In genomic region chr11:43989162-43989961, GRCh38 we compare ENCODE assay signal across 11 cellular contexts. TPM values are rescaled to one million over a fixed set of nuclear protein-coding genes. Genes with fewer than 3 reads are reported as not detected.
DNase-seq lines count a peak whose midpoint lies in the region; ATAC-seq, FAIRE-seq and TF ChIP-seq lines count a peak whose summit lies in the region.
"Had no signal": no experiment of that assay in that cellular context is flagged by ENCODE, and none has a peak within 500 bp of the region (broad histone marks: within the 10 kb centered on the region; RNA-seq: fewer than 3 reads in every experiment).

No MANE protein-coding gene starts in this region.

- POLR2A ChIA-PET in H1 (lab: Charles Lee; ENCODE audit: partially characterized antibody) = interaction anchor here (2.5 kb wide), 1 partner anchor 46 kb away, joined by 8 read pairs; the partner anchor contains the start of gene C11orf96

- no peak overlapping the region for H3K56ac ChIP-seq in H1 (replicated peaks; ENCODE audit: insufficient read length, low read depth, low read length)

- H2BK15ac ChIP-seq in H1 (ENCODE audit: low read length) (no peak overlapping the region), mesenchymal stem cell (ENCODE audit: low read depth, poor library complexity, severe bottlenecking) (no peak overlapping the region)

- H4K20me1 ChIP-seq in OCI-LY3 (ENCODE audit: insufficient read depth, low read length) = no peaks in the 10 kb centered on the region
- no peaks in the 10 kb centered on the region for H4K20me1 ChIP-seq in H1 (replicated peaks in 1 of 2; ENCODE audit: control insufficient read depth in 1 of 2, insufficient read depth in 2 of 2, low read length in 2 of 2)

- H3K14ac ChIP-seq in H1 (ENCODE audit: insufficient read length) (no peak overlapping the region), mesenchymal stem cell (ENCODE audit: low read length in 2 of 2) (no peak overlapping the region)

- H3K23ac ChIP-seq in H1 (ENCODE audit: insufficient read length) = no peak overlapping the region
- no peak overlapping the region for H3K23ac ChIP-seq in mesenchymal stem cell (ENCODE audit: low read length in 2 of 2)

- peak overlapping the region; percentile 79 for H3K9ac ChIP-seq in OCI-LY3 (ENCODE audit: low read length)
- H3K9ac ChIP-seq in H1 (replicated peaks in 1 of 4; ENCODE audit: extremely low read depth in 1 of 4, low read depth in 3 of 4, low read length in 3 of 4) = no peak overlapping the region
- H3K9ac ChIP-seq in mesenchymal stem cell (ENCODE audit: low read length) = peak overlapping the region; percentile 70

- H2BK12ac ChIP-seq in H1 (ENCODE audit: low read depth, low read length) (peak overlapping the region; percentile 86; the same call in 1 of the 2 replicates), mesenchymal stem cell (ENCODE audit: low read length in 2 of 2) (peak overlapping the region; percentile 83 to 98)

- no peak overlapping the region; the same call in 1 of the 2 replicates for H4K8ac ChIP-seq in H1 (ENCODE audit: extremely low read depth, insufficient read depth, low read length)
- H4K8ac ChIP-seq in mesenchymal stem cell (ENCODE audit: low read length) = peak overlapping the region; percentile 96

- H3K79me2 ChIP-seq in OCI-LY3 (ENCODE audit: low read length) = no peaks in the 10 kb centered on the region
- no peaks in the 10 kb centered on the region for H3K79me2 ChIP-seq in H1 (ENCODE audit: control insufficient read depth in 1 of 2, insufficient read depth in 2 of 2, low read length in 2 of 2)

- no peaks in the 10 kb centered on the region for H3K23me2 ChIP-seq in H1 (ENCODE audit: low read depth, low read length)

- H2AK5ac ChIP-seq in H1 (ENCODE audit: low read depth, low read length) = no peak overlapping the region
- no peak overlapping the region for H2AK5ac ChIP-seq in mesenchymal stem cell (ENCODE audit: low read length, severe bottlenecking)

- no peaks in the 10 kb centered on the region for H3K36me3 ChIP-seq in OCI-LY3 (replicated peaks; ENCODE audit: low read depth, low read length)
- H3K36me3 ChIP-seq in H1 (ENCODE audit: control insufficient read depth in 2 of 4, insufficient read depth in 4 of 4, low read length in 3 of 4) = no peaks in the 10 kb centered on the region
- H3K36me3 ChIP-seq in mesenchymal stem cell (ENCODE audit: control insufficient read depth in 1 of 2, insufficient read depth in 2 of 2, low read depth in 1 of 2, low read length in 2 of 2) = no peaks in the 10 kb centered on the region
- H3K36me3 ChIP-seq in upper lobe of left lung = no peaks in the 10 kb centered on the region

- H2BK5ac ChIP-seq in H1 (ENCODE audit: low read depth, low read length) (peak overlapping the region; percentile 9; the same call in 1 of the 2 replicates), mesenchymal stem cell (ENCODE audit: low read depth, low read length, poor library complexity, severe bottlenecking) (no peak overlapping the region)

- no peak overlapping the region for H4K5ac ChIP-seq in H1 (ENCODE audit: insufficient read length, low read depth, low read length)

- H3K18ac ChIP-seq in H1 (ENCODE audit: extremely low read depth, low read length) = peak overlapping the region; percentile 40; the same call in 1 of the 2 replicates
- H3K18ac ChIP-seq in mesenchymal stem cell (ENCODE audit: low read depth in 1 of 2, low read length in 2 of 2) = peak overlapping the region; percentile 70 to 71

- no peak for FAIRE-seq in H1 (lab: Jason Lieb, UNC)

- H3K4me3 ChIP-seq in OCI-LY3 (ENCODE audit: low read length) = no peak overlapping the region
- no peak overlapping the region for H3K4me3 ChIP-seq in H1 (ENCODE audit: extremely low read depth in 1 of 4, insufficient read depth in 2 of 4, low read depth in 3 of 4, low read length in 4 of 4)
- H3K4me3 ChIP-seq in mesenchymal stem cell (ENCODE audit: insufficient read depth in 1 of 2, low read depth in 1 of 2, low read length in 2 of 2) = no peak overlapping the region
- H3K4me3 ChIP-seq in upper lobe of left lung = no peak overlapping the region

- H4K91ac ChIP-seq in H1 (replicated peaks; ENCODE audit: insufficient read length, low read length) = peak overlapping the region; percentile 15
- H4K91ac ChIP-seq in mesenchymal stem cell (ENCODE audit: low read length) = peak overlapping the region; percentile 92

- no peaks in the 10 kb centered on the region for H3K9me3 ChIP-seq in OCI-LY3 (ENCODE audit: insufficient read depth, low read length)
- H3K9me3 ChIP-seq in H1 (ENCODE audit: insufficient read depth in 2 of 2, low read depth in 1 of 2, low read length in 1 of 2) = no peaks in the 10 kb centered on the region
- no peaks in the 10 kb centered on the region for H3K9me3 ChIP-seq in mesenchymal stem cell (ENCODE audit: control insufficient read depth, low read length)
- no peaks in the 10 kb centered on the region for H3K9me3 ChIP-seq in upper lobe of left lung

- WGBS in H1 (ENCODE audit: extremely low coverage in 1 of 2, insufficient coverage in 1 of 2, insufficient read length in 1 of 2, insufficient replicate concordance in 2 of 2, low coverage in 1 of 2, low lambda C conversion rate in 2 of 2, missing lambda C conversion rate in 1 of 2), 2 experiments = 82% methylated on average over 11 of the region's 11 CpGs; no CpG with 5 or more reads in 1 of the 2 experiments
- 31% methylated on average over 11 of the region's 11 CpGs for WGBS in mesenchymal stem cell
- WGBS in upper lobe of left lung, 2 donors = 44 to 47% methylated on average over 8 to 11 of the region's 11 CpGs

- no peak overlapping the region for H2BK120ac ChIP-seq in H1 (replicated peaks; ENCODE audit: low read depth, low read length)
- H2BK120ac ChIP-seq in mesenchymal stem cell (ENCODE audit: low read depth, low read length) = peak overlapping the region; percentile 83

- H3K4ac ChIP-seq in H1 (replicated peaks; ENCODE audit: insufficient read length, low read depth, low read length) (no peak overlapping the region), mesenchymal stem cell (ENCODE audit: low read depth in 1 of 2, low read length in 2 of 2) (peak overlapping the region; percentile 43 to 64)

- TF ChIP-seq RAD21 in H1 (IDR thresholded peaks at IDR 0.05 in 1 of 2, conservative IDR thresholded peaks at IDR 0.05 in 1 of 2; ENCODE audit: low read depth in 2 of 2, low read length in 2 of 2) = no peak; a peak in 1 of 4 replicates

- TF ChIP-seq POLR2A in H1 (IDR thresholded peaks at IDR 0.05; ENCODE audit: control extremely low read depth in 1 of 2, low read depth in 2 of 2, low read length in 2 of 2) = no peak
- TF ChIP-seq POLR2A in upper lobe of left lung (IDR thresholded peaks at IDR 0.05) = no peak

- TF ChIP-seq CTCF in OCI-LY3 (IDR thresholded peaks at IDR 0.05; ENCODE audit: low read depth, low read length) (no peak), H1 (IDR thresholded peaks at IDR 0.05; ENCODE audit: control extremely low read depth in 1 of 3, insufficient read depth in 1 of 3, low read depth in 1 of 3, low read length in 3 of 3) (no peak), upper lobe of left lung (IDR thresholded peaks at IDR 0.05) (no peak), GM20000 (IDR thresholded peaks at IDR 0.05; ENCODE audit: extremely low read depth, missing control alignments) (no peak)

- no peak for TF ChIP-seq EP300 in H1 (IDR thresholded peaks at IDR 0.05; ENCODE audit: borderline replicate concordance in 1 of 2, low read depth in 2 of 2, low read length in 2 of 2)
- TF ChIP-seq EP300 in upper lobe of left lung (IDR thresholded peaks at IDR 0.05) = no peak

- H3K27ac ChIP-seq in OCI-LY3 (ENCODE audit: low read length) (peak overlapping the region; percentile 74), H1 (ENCODE audit: low read depth, low read length) (no peak overlapping the region), mesenchymal stem cell (ENCODE audit: low read length, poor library complexity, severe bottlenecking) (no peak overlapping the region), upper lobe of left lung (peak overlapping the region in 3 of 4 donors; percentile 7 to 69 (median 18))

- H3K79me1 ChIP-seq in H1 (ENCODE audit: low read depth, low read length) = no peaks in the 10 kb centered on the region
- H3K79me1 ChIP-seq in mesenchymal stem cell (replicated peaks; ENCODE audit: low read length, poor library complexity, severe bottlenecking) = no peaks in the 10 kb centered on the region

- H3K27me3 ChIP-seq in OCI-LY3 (ENCODE audit: low read depth, low read length) = no peaks in the 10 kb centered on the region
- H3K27me3 ChIP-seq in H1 (replicated peaks in 1 of 4; ENCODE audit: control insufficient read depth in 3 of 4, extremely low read depth in 1 of 4, insufficient read depth in 3 of 4, low read length in 3 of 4) = no peaks in the 10 kb centered on the region; a peak in 1 of 7 replicates
- peaks cover 9 to 24% of the 10 kb centered on the region in 2 experiments for H3K27me3 ChIP-seq in mesenchymal stem cell (ENCODE audit: control insufficient read depth in 1 of 2, insufficient read depth in 1 of 2, low read length in 2 of 2)
- H3K27me3 ChIP-seq in upper lobe of left lung = no peaks in the 10 kb centered on the region

- no peak overlapping the region; the same call in 1 of the 2 replicates for H2BK20ac ChIP-seq in H1 (ENCODE audit: low read length)

- ATAC-seq in upper lobe of left lung (ENCODE audit: low FRiP score in 2 of 2) = no peak
- ATAC-seq in HG02763 (IDR thresholded peaks at IDR 0.05; ENCODE audit: unreplicated experiment) = no peak
- ATAC-seq in HG02759 (IDR thresholded peaks at IDR 0.05; ENCODE audit: unreplicated experiment) = no peak
- ATAC-seq: activated CD4-positive, alpha-beta T cell treated with anti-CD3 and anti-CD28 coated beads for 36 hours had no signal

- DNase-seq in H1 (ENCODE audit: low read depth in 1 of 2, low spot score in 2 of 2) = no peak
- peak; percentile 64 for DNase-seq in mesenchymal stem cell
- DNase-seq in upper lobe of left lung = peak in 1 of 2 donors; percentile 86
- no peak for DNase-seq in GM20000 (ENCODE audit: low spot score)
- no peak for DNase-seq in OCI-M1 (lab: John Stamatoyannopoulos, UW)
- DNase-seq: activated CD4-positive, alpha-beta T cell treated with anti-CD3 and anti-CD28 coated beads for 36 hours; activated naive CD4-positive, alpha-beta T cell treated with anti-CD3 and anti-CD28 coated beads, Interleukin-2, amount 10 ng/mL, durations not matched to agents 7 days and 5 days had no signal

- peaks cover 69% of the 10 kb centered on the region for H3K4me1 ChIP-seq in OCI-LY3 (ENCODE audit: low read length)
- peaks cover 0 to 17% (median 8%) of the 10 kb centered on the region in 4 experiments; a peak in 6 of 7 replicates for H3K4me1 ChIP-seq in H1 (replicated peaks in 1 of 4; ENCODE audit: control insufficient read depth in 3 of 4, insufficient read depth in 4 of 4, low read length in 3 of 4)
- H3K4me1 ChIP-seq in mesenchymal stem cell (ENCODE audit: control insufficient read depth, insufficient read depth, low read depth, low read length) = peaks cover 21% of the 10 kb centered on the region
- H3K4me1 ChIP-seq in upper lobe of left lung = peaks cover 42 to 59% (median 48%) of the 10 kb centered on the region in 4 donors

- H2AFZ ChIP-seq in OCI-LY3 (ENCODE audit: low read depth, low read length) = 0 out of 2 replicates have a peak overlapping the region, but pooled peaks have one; percentile 19
- H2AFZ ChIP-seq in H1 (ENCODE audit: low read length) = peak overlapping the region; percentile 36; the same call in 1 of the 2 replicates
- no peak overlapping the region for H2AFZ ChIP-seq in mesenchymal stem cell (ENCODE audit: low read depth, low read length)

- CTCF ChIA-PET in H1 (lab: Charles Lee; ENCODE audit: partially characterized antibody) = interaction anchor here (0.9 to 7.8 kb wide), 6 partner anchors 10 to 100 kb away, joined by 3 to 63 read pairs (median 4); no protein-coding TSS in a partner anchor

- H3K4me2 ChIP-seq in OCI-LY3 (ENCODE audit: low read length) = peak overlapping the region; percentile 62; the same call in 1 of the 2 replicates
- H3K4me2 ChIP-seq in H1 (ENCODE audit: insufficient read depth in 1 of 2, low read depth in 2 of 2, low read length in 2 of 2) = no peak overlapping the region
- H3K4me2 ChIP-seq in mesenchymal stem cell (ENCODE audit: low read length, poor library complexity, severe bottlenecking) = no peak overlapping the region

RNA-seq across cellular contexts. Expression of gene C11orf96, which starts 46.9 kb away (rescaled TPM):
- total RNA-seq in H1 (2021; fragmentation: NEBNext Ultra II Directional; extraction: Animal tissue kit (Norgen Biotek cat#: 25700)) = 0.67 and 0.97 TPM in 2 replicates
- 0.91 and 2.0 TPM in 2 replicates for polyA plus RNA-seq in H1 (2011; rRNA removed)
- 1.5 TPM for polyA plus RNA-seq in H1 (2011; cell fraction: cytosol; rRNA removed)
- polyA plus RNA-seq in H1 (2011; cell fraction: nucleus; rRNA removed) = 1.4 TPM
- 0.51 to 0.98 TPM (median 0.72 TPM) in 4 replicates for polyA plus RNA-seq in H1 (2012, experiment 1 of 2)
- 0.28 TPM for polyA plus RNA-seq in H1 (2012, experiment 2 of 2)
- 0.36 TPM for polyA plus RNA-seq in H1 (2013, experiment 1 of 2)
- polyA plus RNA-seq in H1 (2013, experiment 2 of 2) = 0.42 TPM
- not detected in 2 replicates for polyA minus RNA-seq in H1 (2011; rRNA and poly(A)+ RNA removed)
- polyA minus RNA-seq in H1 (2011; cell fraction: cytosol; rRNA and poly(A)+ RNA removed) = 1.2 TPM
- polyA minus RNA-seq in H1 (2011; cell fraction: nucleus; rRNA and poly(A)+ RNA removed) = 1.4 TPM
- polyA plus RNA-seq in mesenchymal stem cell (2013, experiment 1 of 2) = 134 TPM
- polyA plus RNA-seq in mesenchymal stem cell (2013, experiment 2 of 2) = 133 TPM
- 100 to 1,000 TPM in 4 of 6 donors, 10 to 100 TPM in 2; 83.2 to 255 (median 168) TPM for total RNA-seq in upper lobe of left lung
- total RNA-seq: LHCN-M2 had no signal

RNA-seq across cellular contexts. Expression of gene ACCSL, which starts 58.4 kb away (rescaled TPM):
- total RNA-seq in H1 (2021; fragmentation: NEBNext Ultra II Directional; extraction: Animal tissue kit (Norgen Biotek cat#: 25700)) = not detected in 2 replicates
- not detected in 2 replicates for polyA plus RNA-seq in H1 (2011; rRNA removed)
- not detected for polyA plus RNA-seq in H1 (2011; cell fraction: cytosol; rRNA removed)
- not detected for polyA plus RNA-seq in H1 (2011; cell fraction: nucleus; rRNA removed)
- polyA plus RNA-seq in H1 (2012, experiment 1 of 2) = not detected in 4 replicates
- not detected for polyA plus RNA-seq in H1 (2012, experiment 2 of 2)
- not detected for polyA plus RNA-seq in H1 (2013, experiment 1 of 2)
- not detected for polyA plus RNA-seq in H1 (2013, experiment 2 of 2)
- not detected in 2 replicates for polyA minus RNA-seq in H1 (2011; rRNA and poly(A)+ RNA removed)
- polyA minus RNA-seq in H1 (2011; cell fraction: cytosol; rRNA and poly(A)+ RNA removed) = not detected
- not detected for polyA minus RNA-seq in H1 (2011; cell fraction: nucleus; rRNA and poly(A)+ RNA removed)
- not detected for polyA plus RNA-seq in mesenchymal stem cell (2013, experiment 1 of 2)
- not detected for polyA plus RNA-seq in mesenchymal stem cell (2013, experiment 2 of 2)
- total RNA-seq in upper lobe of left lung = not detected
- total RNA-seq: activated CD4-positive, alpha-beta T cell treated with anti-CD3 and anti-CD28 coated beads for 36 hours; LHCN-M2 had no signal

Comparison
In these comparisons a context has a peak if more than half of its experiments do, and no peak if none do; other contexts are left out.
1. H3K27ac ChIP-seq: peak in OCI-LY3 (single experiment) and upper lobe of left lung (3 of 4); none in H1 (single experiment) and mesenchymal stem cell (single experiment).
2. H3K9ac ChIP-seq: peak in OCI-LY3 (single experiment) and mesenchymal stem cell (single experiment); none in H1 (0 of 4).
3. RNA of gene C11orf96, which starts 46.9 kb away (total RNA-seq): 83.2 to 255 TPM in upper lobe of left lung; 0.67 to 0.97 TPM in H1; every median in the first group is over 10 times any median in the second.